In the genomic region with DNA sequence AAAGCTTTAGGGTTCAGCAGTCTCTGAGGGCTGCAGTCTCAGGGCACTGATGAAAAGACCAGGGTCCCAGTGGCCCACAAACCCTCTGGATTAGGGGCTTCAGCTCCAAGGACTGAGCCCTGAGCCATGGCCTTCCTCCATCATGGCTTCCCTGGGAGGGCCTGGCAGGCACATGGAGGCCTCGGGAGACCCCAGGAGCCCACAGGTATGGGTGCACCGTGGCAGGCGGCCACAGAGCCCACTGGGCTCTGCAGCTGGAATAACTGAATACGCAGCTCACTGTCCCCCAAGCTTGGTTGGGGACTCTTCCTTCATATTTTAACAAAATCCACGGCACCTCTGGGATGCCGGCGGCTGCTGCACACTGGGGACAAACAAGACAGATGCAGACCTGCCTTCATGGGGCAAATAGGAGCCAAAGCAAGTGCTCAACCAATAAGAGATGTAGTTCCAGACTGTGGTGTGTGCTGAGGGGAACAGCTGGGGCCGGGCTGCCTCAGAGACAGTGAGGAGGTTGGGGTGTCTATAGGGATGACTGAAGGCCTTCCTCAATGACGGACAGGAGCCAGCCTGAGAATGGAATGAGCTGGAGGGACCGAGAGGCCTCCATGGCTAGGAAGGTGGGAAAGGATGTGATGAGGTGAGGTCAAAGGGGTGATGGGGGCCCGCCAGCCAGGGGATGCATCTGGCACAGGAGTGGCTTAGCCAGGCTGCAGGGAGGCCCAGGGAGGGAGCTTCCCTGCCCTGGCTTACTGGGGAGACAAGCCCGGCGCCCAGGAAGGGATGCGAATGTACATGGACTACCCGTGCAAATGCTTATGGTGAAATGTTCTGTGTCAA, we compare ENCODE assay signal across 1 cellular context.
TF ChIP-seq lines count a peak whose summit lies in the region.

No MANE protein-coding gene starts in this region.

TF ChIP-seq in IMR-90, 13 proteins besides CTCF, POLR2A, EP300 and RAD21:
- TF ChIP-seq RCOR1 (IDR thresholded peaks at IDR 0.05; ENCODE audit: insufficient replicate concordance, low read length) (no peak), FOS (IDR thresholded peaks at IDR 0.05; ENCODE audit: low read depth, low read length) (no peak)
